In the genomic region with DNA sequence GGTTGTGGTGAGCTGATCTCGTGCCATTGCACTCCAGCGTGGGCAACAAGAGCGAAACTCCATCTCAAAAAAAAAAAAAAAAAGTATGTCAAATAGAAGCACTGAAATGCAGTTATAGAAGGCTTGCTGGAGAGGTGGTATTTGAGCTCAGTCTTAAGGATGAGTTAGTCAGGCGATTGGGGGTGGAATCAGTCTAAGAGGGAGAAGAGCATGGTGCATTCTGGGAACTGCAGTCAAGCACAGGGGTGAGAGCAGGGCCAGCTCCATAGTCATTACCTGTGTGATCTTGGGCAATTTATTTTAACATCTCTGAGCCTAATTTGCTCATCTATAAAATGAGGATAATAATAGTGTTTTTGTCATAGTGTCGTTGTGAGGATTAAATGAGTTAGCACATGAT, we compare ENCODE assay signal across 13 cellular contexts. TPM values are rescaled to one million over a fixed set of nuclear protein-coding genes. Genes with fewer than 3 reads are reported as not detected.
DNase-seq lines count a peak whose midpoint lies in the region; ATAC-seq and TF ChIP-seq lines count a peak whose summit lies in the region.
"Had no signal": no experiment of that assay in that cellular context is flagged by ENCODE, and none has a peak within 500 bp of the region (broad histone marks: within the 10 kb centered on the region; RNA-seq: fewer than 3 reads in every experiment).

No MANE protein-coding gene starts in this region.

- ATAC-seq in GM23338 (peak; percentile 13; the same call in 2 of the 3 replicates), WTC11 (no peak), aorta (ENCODE audit: low FRiP score) (no peak)

- peak overlapping the region; percentile 11; the same call in 1 of the 3 replicates for H3K4me3 Mint-ChIP-seq in GM23338
- H3K4me3 Mint-ChIP-seq in WTC11, result no peak overlapping the region

- CTCF ChIA-PET in WTC11 (lab: Charles Lee), result interaction anchor here (0.7 to 5.1 kb wide), 18 partner anchors 8 to 214 kb away, joined by 3 to 54 read pairs (median 6); partner anchors contain the start of genes CDCA3, COPS7A, GPR162 and MLF2

- intact Hi-C loops in aorta (cut with DNase I), result no loop called here

- H3K27ac Mint-ChIP-seq in GM23338 (no peak overlapping the region), WTC11 (peak overlapping the region; percentile 74)

- in situ Hi-C loops in G401 (cut with HindIII; ENCODE audit: low sequenced_read_pairs), result no loop called here

- peaks cover 8% of the 10 kb centered on the region; the same call in 1 of the 2 replicates for H3K36me3 ChIP-seq in GM23338 (ENCODE audit: insufficient read depth)
- H3K36me3 ChIP-seq in aorta (ENCODE audit: control insufficient read depth in 1 of 2, insufficient read depth in 2 of 2, low read length in 1 of 2), result peaks cover 0 to 6% of the 10 kb centered on the region in 2 donors

- H3K27ac ChIP-seq in 22Rv1 (peak overlapping the region; percentile 25), GM23338 (ENCODE audit: low read depth) (no peak overlapping the region), aorta (ENCODE audit: low read depth in 1 of 2, low read length in 2 of 2) (no peak overlapping the region)
- H3K27ac ChIP-seq: PC-9, RWPE1 had no signal

- POLR2A ChIA-PET in WTC11 (lab: Charles Lee), result interaction anchor here (0.6 to 1.2 kb wide), 6 partner anchors 14 to 511 kb away, joined by 3 to 5 read pairs (median 3); partner anchors contain the start of gene GPR162

- H3K9me3 ChIP-seq in aorta (ENCODE audit: control insufficient read depth, low read length), result no peaks in the 10 kb centered on the region

- H3K27me3 Mint-ChIP-seq in GM23338 (ENCODE audit: insufficient read depth, low read depth, poor library complexity) (peaks cover 16% of the 10 kb centered on the region), WTC11 (ENCODE audit: low read depth) (no peaks in the 10 kb centered on the region)

- peaks cover 5% of the 10 kb centered on the region for H3K79me2 ChIP-seq in GM23338 (replicated peaks; ENCODE audit: insufficient read depth)

- DNase-seq in GM23338 (ENCODE audit: low spot score) (no peak), WTC11 (ENCODE audit: low spot score) (no peak), iris pigment epithelial cell (ENCODE audit: low read depth) (peak; percentile 15), aorta (no peak), foreskin melanocyte (no peak), middle frontal gyrus (ENCODE audit: extremely low spot score, low spot score) (no peak), G401 (ENCODE audit: low spot score) (no peak)
- DNase-seq: H9 had no signal

- H3K4me1 Mint-ChIP-seq in GM23338 (peaks cover 22% of the 10 kb centered on the region), WTC11 (peaks cover 18% of the 10 kb centered on the region)

- no peak overlapping the region for H3K4me2 ChIP-seq in GM23338

- TF ChIP-seq CTCF in 22Rv1 (IDR thresholded peaks at IDR 0.05), result no peak
- TF ChIP-seq CTCF in GM23338 (conservative IDR thresholded peaks at IDR 0.05; ENCODE audit: low read depth in 2 of 2), result no peak
- TF ChIP-seq CTCF in WTC11 (IDR thresholded peaks at IDR 0.05), result no peak

- H3K4me1 ChIP-seq in GM23338 (ENCODE audit: insufficient read depth) (peaks cover 5% of the 10 kb centered on the region; the same call in 1 of the 2 replicates), aorta (ENCODE audit: control insufficient read depth in 1 of 2, insufficient read depth in 2 of 2, low read length in 2 of 2) (no peaks in the 10 kb centered on the region)

- H3K9me3 Mint-ChIP-seq in GM23338 (no peaks in the 10 kb centered on the region), WTC11 (no peaks in the 10 kb centered on the region)
- H3K9me3 Mint-ChIP-seq: H9 had no signal

- H3K27me3 ChIP-seq in GM23338 (ENCODE audit: insufficient read depth) (no peaks in the 10 kb centered on the region), aorta (ENCODE audit: control insufficient read depth in 1 of 2, insufficient read depth in 2 of 2, low read length in 1 of 2) (no peaks in the 10 kb centered on the region)

- 84 to 87% methylated on average over 5 of the region's 5 CpGs for WGBS in aorta, 2 donors

- peaks cover 21% of the 10 kb centered on the region for H3F3A ChIP-seq in GM23338 (replicated peaks; ENCODE audit: low read depth)

- no peak overlapping the region for H2AFZ ChIP-seq in GM23338
- H2AFZ ChIP-seq: PC-9 had no signal

- H4K20me1 ChIP-seq in GM23338 (replicated peaks; ENCODE audit: insufficient read depth), result peaks cover 3% of the 10 kb centered on the region; the same call in 1 of the 2 replicates

- peaks cover 81% of the 10 kb centered on the region for H3K36me3 Mint-ChIP-seq in GM23338 (ENCODE audit: low read depth)
- peaks cover 59% of the 10 kb centered on the region for H3K36me3 Mint-ChIP-seq in WTC11

- H3K4me3 ChIP-seq in GM23338, result no peak overlapping the region
- H3K4me3 ChIP-seq in aorta (ENCODE audit: low read length in 2 of 2), result no peak overlapping the region
- H3K4me3 ChIP-seq: PC-9 had no signal

- no peaks in the 10 kb centered on the region for H3K9me2 ChIP-seq in GM23338 (ENCODE audit: insufficient read depth)

TF ChIP-seq in GM23338, 12 proteins besides CTCF, POLR2A, EP300 and RAD21 (continues in another document):
- TF ChIP-seq ZNF331 (CRISPR knock-in tag; IDR thresholded peaks at IDR 0.05; ENCODE audit: low read depth), result no peak

TF ChIP-seq in WTC11, 78 proteins besides CTCF, POLR2A, EP300 and RAD21 (continues in another document):
- TF ChIP-seq, protein P1, sequence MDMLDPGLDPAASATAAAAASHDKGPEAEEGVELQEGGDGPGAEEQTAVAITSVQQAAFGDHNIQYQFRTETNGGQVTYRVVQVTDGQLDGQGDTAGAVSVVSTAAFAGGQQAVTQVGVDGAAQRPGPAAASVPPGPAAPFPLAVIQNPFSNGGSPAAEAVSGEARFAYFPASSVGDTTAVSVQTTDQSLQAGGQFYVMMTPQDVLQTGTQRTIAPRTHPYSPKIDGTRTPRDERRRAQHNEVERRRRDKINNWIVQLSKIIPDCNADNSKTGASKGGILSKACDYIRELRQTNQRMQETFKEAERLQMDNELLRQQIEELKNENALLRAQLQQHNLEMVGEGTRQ (CRISPR knock-in tag; IDR thresholded peaks at IDR 0.05), result no peak
- TF ChIP-seq HMGA2 (CRISPR knock-in tag; IDR thresholded peaks at IDR 0.05) (no peak), CDX4 (CRISPR knock-in tag; IDR thresholded peaks at IDR 0.05; ENCODE audit: borderline replicate concordance) (no peak), SOX15 (CRISPR knock-in tag; IDR thresholded peaks at IDR 0.05) (no peak), ERG (CRISPR knock-in tag; IDR thresholded peaks at IDR 0.05) (no peak), ATF3 (CRISPR knock-in tag; conservative IDR thresholded peaks at IDR 0.05) (no peak)

RNA-seq across cellular contexts. Expression of gene GNB3, which starts 5.9 kb away (rescaled TPM):
- total RNA-seq in GM23338 (2014; rRNA removed; shearing (Covaris generic)), result 3.3 and 8.2 TPM in 2 replicates
- polyA plus RNA-seq in GM23338 (2016; fragmentation: Nextera tagmentation; extraction: Ambion mirVana) (3.6 and 5.4 TPM in 2 replicates), aorta (10 to 100 TPM in 1 of 2 donors, 1 to 10 TPM in 1; 6.0 to 32.9 TPM)
- total RNA-seq in WTC11 (2021) (14.0 to 16.5 TPM (median 14.3 TPM) in 3 replicates), aorta (10 to 100 TPM in 1 of 2 donors, 1 to 10 TPM in 1; 8.2 to 13.7 TPM)
- total RNA-seq in G401 (2014; rRNA removed; shearing (Covaris generic)), result 0.25 and 3.8 TPM in 2 replicates
- total RNA-seq: MCF 10A, PC-9 had no signal

RNA-seq across cellular contexts. Expression of gene P3H3, which starts 6.7 kb away (rescaled TPM):
- 38.2 and 39.2 TPM in 2 replicates for total RNA-seq in GM23338 (2014; rRNA removed; shearing (Covaris generic))
- polyA plus RNA-seq in GM23338 (2016; fragmentation: Nextera tagmentation; extraction: Ambion mirVana) (15.8 and 16.4 TPM in 2 replicates), aorta (10 to 100 TPM; 23.4 to 93.3 TPM)
- total RNA-seq in WTC11 (2021) (49.9 to 55.7 TPM (median 50.7 TPM) in 3 replicates), aorta (10 to 100 TPM; 43.5 to 66.3 TPM)
- 56.4 and 70.5 TPM in 2 replicates for total RNA-seq in G401 (2014; rRNA removed; shearing (Covaris generic))

RNA-seq across cellular contexts. Expression of gene GPR162, which starts 13.3 kb away (rescaled TPM):
- 3.0 and 5.0 TPM in 2 replicates for total RNA-seq in GM23338 (2014; rRNA removed; shearing (Covaris generic))
- polyA plus RNA-seq in GM23338 (2016; fragmentation: Nextera tagmentation; extraction: Ambion mirVana) (4.7 and 5.0 TPM in 2 replicates), aorta (10 to 100 TPM in 1 of 2 donors, 1 to 10 TPM in 1; 6.0 to 17.2 TPM)
- total RNA-seq in WTC11 (2021) (7.3 to 9.3 TPM (median 8.2 TPM) in 3 replicates), aorta (10 to 100 TPM in 1 of 2 donors, 1 to 10 TPM in 1; 4.4 to 16.6 TPM)
- total RNA-seq in G401 (2014; rRNA removed; shearing (Covaris generic)), result 37.7 and 59.0 TPM in 2 replicates
- total RNA-seq: HT-29, MCF 10A had no signal

RNA-seq across cellular contexts. Expression of gene CDCA3, which starts 16.2 kb away (rescaled TPM):
- 37.2 and 47.4 TPM in 2 replicates for total RNA-seq in GM23338 (2014; rRNA removed; shearing (Covaris generic))
- polyA plus RNA-seq in GM23338 (2016; fragmentation: Nextera tagmentation; extraction: Ambion mirVana) (75.6 and 79.2 TPM in 2 replicates), aorta (10 to 100 TPM in 1 of 2 donors, 1 to 10 TPM in 1; 3.6 to 12.6 TPM)
- total RNA-seq in WTC11 (2021) (47.1 to 61.8 TPM (median 49.1 TPM) in 3 replicates), aorta (1 to 10 TPM in 1 of 2 donors, under 1 TPM in 1; 0.42 to 2.1 TPM)
- total RNA-seq in G401 (2014; rRNA removed; shearing (Covaris generic)), result 84.2 and 103 TPM in 2 replicates

RNA-seq across cellular contexts. Expression of gene USP5, which starts 17.1 kb away (rescaled TPM):
- 97.2 and 109 TPM in 2 replicates for total RNA-seq in GM23338 (2014; rRNA removed; shearing (Covaris generic))
- polyA plus RNA-seq in GM23338 (2016; fragmentation: Nextera tagmentation; extraction: Ambion mirVana) (35.0 and 35.1 TPM in 2 replicates), aorta (10 to 100 TPM; 26.7 to 47.0 TPM)
- total RNA-seq in WTC11 (2021) (141 to 158 TPM (median 149 TPM) in 3 replicates), aorta (10 to 100 TPM; 59.5 to 64.6 TPM)
- 137 and 156 TPM in 2 replicates for total RNA-seq in G401 (2014; rRNA removed; shearing (Covaris generic))
